Comparison of ENCODE assay signal across 9 cellular contexts in the genomic region with DNA sequence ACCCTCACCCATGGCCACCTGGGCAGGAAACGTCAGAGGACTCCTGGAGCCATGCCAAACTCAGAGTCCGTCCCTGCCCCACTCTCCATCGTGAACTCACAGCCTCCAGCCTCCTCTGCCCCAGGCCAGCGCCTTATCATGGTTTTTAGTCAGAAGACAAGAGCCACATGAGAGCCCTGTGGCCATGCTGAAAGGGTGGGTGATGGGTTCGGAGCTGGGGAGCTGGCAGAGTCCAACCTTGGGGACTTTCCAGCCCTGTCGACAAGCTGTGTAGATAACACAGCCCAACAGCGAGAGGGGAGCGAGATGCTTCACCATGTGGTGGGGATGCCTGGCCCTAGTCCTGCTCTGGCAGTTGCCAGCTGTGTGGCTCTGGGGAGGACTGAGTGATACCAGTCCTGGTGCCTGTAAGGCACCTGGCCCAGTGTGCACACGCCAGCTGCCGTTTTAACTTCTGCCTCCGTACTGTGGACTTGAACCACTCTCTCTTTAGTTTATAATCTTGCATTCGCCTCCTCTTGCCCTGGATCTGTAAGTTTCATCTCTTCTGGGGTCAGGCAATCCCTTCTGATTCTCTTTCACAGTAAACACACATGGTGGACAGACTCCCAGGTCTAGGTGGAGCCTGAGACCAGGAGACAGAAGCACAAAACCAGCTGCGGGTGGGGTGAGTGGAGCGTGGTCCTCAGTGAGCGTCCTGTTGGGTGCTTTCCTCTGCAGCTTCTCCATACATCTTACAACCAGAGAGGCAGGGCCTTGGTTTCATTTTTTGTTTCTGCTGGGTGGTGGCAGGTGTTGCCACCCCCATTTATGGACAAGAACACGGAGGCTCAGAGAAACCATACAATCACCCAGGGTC. TPM values are rescaled to one million over a fixed set of nuclear protein-coding genes. Genes with fewer than 3 reads are reported as not detected.
A peak's percentile ranks its signal among the peaks of the same experiment; 100 is the strongest.
DNase-seq lines count a peak whose midpoint lies in the region; ATAC-seq, FAIRE-seq and TF ChIP-seq lines count a peak whose summit lies in the region.
"Had no signal": no experiment of that assay in that cellular context is flagged by ENCODE, and none has a peak within 500 bp of the region (broad histone marks: within the 10 kb centered on the region; RNA-seq: fewer than 3 reads in every experiment).

No MANE protein-coding gene starts in this region.

- peaks cover 12% of the 10 kb centered on the region for H3K36me3 Mint-ChIP-seq in CD4-positive, alpha-beta T cell (ENCODE audit: low read depth)

- H3K9me3 Mint-ChIP-seq in CD4-positive, alpha-beta T cell, result no peaks in the 10 kb centered on the region

- 0 out of 2 replicates have a peak, but pooled peaks have one; percentile 10 for TF ChIP-seq RAD21 in GM12878 (IDR thresholded peaks at IDR 0.05; ENCODE audit: insufficient read depth, low read depth, low read length)

- H4K20me1 ChIP-seq in GM12878 (ENCODE audit: control insufficient read depth, insufficient read depth), result no peaks in the 10 kb centered on the region

- no peak for DNase-seq in CD4-positive, alpha-beta T cell
- DNase-seq in GM19239 (ENCODE audit: insufficient read length, low spot score), result peak; percentile 66
- peak; percentile 76 for DNase-seq in GM12878 (ENCODE audit: low read depth, low spot score)
- no peak for DNase-seq in NCI-H1930 (lab: John Stamatoyannopoulos, UW)
- no peak for DNase-seq in hippocampal formation (lab: John Stamatoyannopoulos, UW)
- no peak for DNase-seq in mesenteric fat pad (ENCODE audit: low spot score)
- no peak for DNase-seq in DMS153 treated with DMSO at 0.1 percent for 48 hours (lab: John Stamatoyannopoulos, UW; ENCODE audit: unreplicated experiment)
- DNase-seq: NCI-H2081 had no signal

- peak overlapping the region; percentile 63 for H3K4me3 Mint-ChIP-seq in CD4-positive, alpha-beta T cell

- peak overlapping the region; percentile 32 for H3K4me2 ChIP-seq in GM12878 (ENCODE audit: control insufficient read depth, insufficient read depth)

- peak overlapping the region; percentile 39 for H3K27ac ChIP-seq in CD4-positive, alpha-beta T cell (ENCODE audit: low read depth, low read length)
- H3K27ac ChIP-seq in GM12878 (ENCODE audit: control insufficient read depth, insufficient read depth), result peak overlapping the region; percentile 88

- H3K27me3 Mint-ChIP-seq in CD4-positive, alpha-beta T cell, result no peaks in the 10 kb centered on the region

- WGBS in GM12878 (ENCODE audit: insufficient coverage, insufficient replicate concordance, low lambda C conversion rate, missing lambda C conversion rate), result under 1% methylated on average over 16 of the region's 16 CpGs

- H3K9ac ChIP-seq in GM12878 (ENCODE audit: control insufficient read depth, insufficient read depth, low read length), result peak overlapping the region; percentile 59

- peak overlapping the region; percentile 80 for H3K27ac Mint-ChIP-seq in CD4-positive, alpha-beta T cell

- TF ChIP-seq EP300 in GM12878 (IDR thresholded peaks at IDR 0.05; ENCODE audit: borderline replicate concordance in 1 of 2, control insufficient read depth in 1 of 2, low read depth in 2 of 2, low read length in 2 of 2), result no peak; a peak in 1 of 4 replicates

- peaks cover 31% of the 10 kb centered on the region for H3K4me1 ChIP-seq in GM12878 (ENCODE audit: control insufficient read depth, insufficient read depth, low read length)

- H3K36me3 ChIP-seq in GM12878 (ENCODE audit: control insufficient read depth in 2 of 2, insufficient read depth in 2 of 2, low read length in 1 of 2), result peaks cover 0 to 2% of the 10 kb centered on the region in 2 experiments; a peak in 2 of 4 replicates

- intact Hi-C loops in CD4-positive, alpha-beta T cell (cut with DNase I, micrococcal nuclease), result no loop called here
- intact Hi-C loops in GM12878 (cut with micrococcal nuclease; ENCODE audit: unreplicated experiment), result loop anchor here (1.0 kb wide), 1 partner anchor 14 kb away; no protein-coding TSS in a partner anchor

- peak overlapping the region; percentile 77 for H2AFZ ChIP-seq in GM12878 (ENCODE audit: control insufficient read depth, low read depth, low read length)

- TF ChIP-seq POLR2A in GM12878 (IDR thresholded peaks at IDR 0.05; ENCODE audit: low read depth, low read length), result peak; percentile 42; the same call in 1 of the 2 replicates

- SMC1A ChIA-PET in GM12878 (lab: Charles Lee; ENCODE audit: uncharacterized antibody, unreplicated experiment), result interaction anchor here (0.7 to 8.9 kb wide), 18 partner anchors 10 to 215 kb away, joined by 3 to 137 read pairs (median 4); no protein-coding TSS in a partner anchor

- no peaks in the 10 kb centered on the region for H3K9me3 ChIP-seq in CD4-positive, alpha-beta T cell (ENCODE audit: control insufficient read depth, low read length)
- peaks cover 16% of the 10 kb centered on the region for H3K9me3 ChIP-seq in GM12878 (replicated peaks; ENCODE audit: control insufficient read depth, insufficient read depth, low read length)

- CTCF ChIA-PET in CD4-positive, alpha-beta T cell (lab: Charles Lee), result no interaction called here
- CTCF ChIA-PET in GM12878 (lab: Yijun Ruan, JAX), result interaction anchor here (0.7 to 7.4 kb wide), 20 partner anchors 8 to 310 kb away, joined by 3 to 35 read pairs (median 4); no protein-coding TSS in a partner anchor

- POLR2A ChIA-PET in CD4-positive, alpha-beta T cell (lab: Charles Lee), result interaction anchor here (1.3 to 2.1 kb wide), 3 partner anchors 13 to 34 kb away, joined by 3 to 10 read pairs (median 4); no protein-coding TSS in a partner anchor
- POLR2A ChIA-PET in GM12878 (lab: Charles Lee), result interaction anchor here (0.6 to 3.5 kb wide), 15 partner anchors 8 to 310 kb away, joined by 3 to 34 read pairs (median 4); partner anchors contain the start of gene LGMN

- in situ Hi-C loops in GM12878 (cut with MboI), result no loop called here

- peak overlapping the region; percentile 11; the same call in 1 of the 2 replicates for H3K4me3 ChIP-seq in GM12878

- RAD21 ChIA-PET in GM12878 (lab: Charles Lee; ENCODE audit: unreplicated experiment), result interaction anchor here (1.0 to 6.8 kb wide), 18 partner anchors 8 to 447 kb away, joined by 3 to 63 read pairs (median 6); partner anchors contain the start of gene NDUFB1

- no peaks in the 10 kb centered on the region for H3K27me3 ChIP-seq in CD4-positive, alpha-beta T cell (ENCODE audit: control insufficient read depth, insufficient read depth, low read length)
- no peaks in the 10 kb centered on the region for H3K27me3 ChIP-seq in GM12878 (replicated peaks in 1 of 2; ENCODE audit: control insufficient read depth in 2 of 2, insufficient read depth in 2 of 2, low read length in 1 of 2)

- TF ChIP-seq CTCF in CD4-positive, alpha-beta T cell (IDR thresholded peaks at IDR 0.05), result no peak
- TF ChIP-seq CTCF in GM12878 (IDR thresholded peaks at IDR 0.05 in 2 of 3, conservative IDR thresholded peaks at IDR 0.05 in 1 of 3; ENCODE audit: control insufficient read depth in 2 of 3, extremely low read depth in 1 of 3, insufficient read depth in 1 of 3, low read depth in 3 of 3, low read length in 3 of 3), result 0 out of 6 replicates have a peak, but pooled peaks of 1 of the 3 experiments have one; percentile 1

- H3K79me2 ChIP-seq in GM12878 (ENCODE audit: control insufficient read depth, insufficient read depth, low read length), result no peaks in the 10 kb centered on the region

- peaks cover 33% of the 10 kb centered on the region for H3K4me1 Mint-ChIP-seq in CD4-positive, alpha-beta T cell (ENCODE audit: low read depth)

- FAIRE-seq in GM19239 (lab: Jason Lieb, UNC) (peak; percentile 100), GM12878 (lab: Jason Lieb, UNC) (peak; percentile 78)

- ATAC-seq in CD4-positive, alpha-beta T cell (ENCODE audit: poor library complexity), result peak; percentile 68
- ATAC-seq in HG03097 (IDR thresholded peaks at IDR 0.05; ENCODE audit: low FRiP score, unreplicated experiment) (peak; percentile 69), GM12878 (peak; percentile 93)

- BruUV-seq in GM12878 (replicated peaks; lab: Mats Ljungman, UMichigan), result no TSS peak

TF ChIP-seq in GM12878, 131 proteins besides CTCF, POLR2A, EP300 and RAD21 (continues in another document):
- peak; percentile 19; the same call in 1 of the 2 replicates for TF ChIP-seq SMC3 (IDR thresholded peaks at IDR 0.05; ENCODE audit: borderline replicate concordance, low read length)
- peak; percentile 80 for TF ChIP-seq POLR2AphosphoS5 (IDR thresholded peaks at IDR 0.05; ENCODE audit: low read length)
- peak; percentile 63 for TF ChIP-seq IKZF1 (conservative IDR thresholded peaks at IDR 0.05)
- TF ChIP-seq WRNIP1 (IDR thresholded peaks at IDR 0.05; ENCODE audit: borderline replicate concordance, low read depth, low read length), result no peak
- no peak for TF ChIP-seq PBX3 (IDR thresholded peaks at IDR 0.05; ENCODE audit: insufficient replicate concordance, low read depth, low read length)
- TF ChIP-seq SMAD1 (IDR thresholded peaks at IDR 0.05; ENCODE audit: low read depth, partially characterized antibody), result peak; percentile 35

RNA-seq across cellular contexts. Expression of gene RIN3, which starts 55.3 kb away (rescaled TPM):
- 10 to 100 TPM; 67.9 to 72.2 TPM for total RNA-seq in CD4-positive, alpha-beta T cell
- 78.3 and 86.3 TPM in 2 replicates for total RNA-seq in GM12878 (2013; cell fraction: nucleolus; rRNA removed)
- total RNA-seq in GM12878 (2014; rRNA removed), result 4.6 and 5.6 TPM in 2 replicates
- total RNA-seq in GM12878 (2014; rRNA removed; fragmentation: Illumina TruSeq; extraction: Trizol), result 3.5 and 4.7 TPM in 2 replicates
- total RNA-seq in GM12878 (2021), result 21.8 and 23.3 TPM in 2 replicates
- polyA plus RNA-seq in GM12878 (2011; ENCODE audit: low read depth), result 3.7 TPM
- 5.4 and 10.3 TPM in 2 replicates for polyA plus RNA-seq in GM12878 (2011; rRNA removed)
- 12.8 and 13.0 TPM in 2 replicates for polyA plus RNA-seq in GM12878 (2011; cell fraction: cytosol; rRNA removed)
- 27.3 and 31.5 TPM in 2 replicates for polyA plus RNA-seq in GM12878 (2011; cell fraction: nucleus; rRNA removed)
- 9.1 and 12.8 TPM in 2 replicates for polyA plus RNA-seq in GM12878 (2012)
- 3.2 and 6.4 TPM in 2 replicates for polyA plus RNA-seq in GM12878 (2014; fragmentation: Illumina TruSeq; extraction: Trizol)
- under 1 TPM; 0.91 to 0.95 TPM for polyA plus RNA-seq in GM12878 (2014; fragmentation: Nextera tagmentation; extraction: Ambion mirVana)
- 10.0 and 14.3 TPM in 2 replicates for polyA plus RNA-seq in GM12878 (2014; rRNA removed)
- polyA plus RNA-seq in GM12878 (2016; fragmentation: Nextera tagmentation; extraction: Ambion mirVana), result 1 to 10 TPM; 6.3 to 6.7 TPM
- 20.2 and 34.1 TPM in 2 replicates for polyA minus RNA-seq in GM12878 (2011; rRNA and poly(A)+ RNA removed)
- 14.3 and 17.9 TPM in 2 replicates for polyA minus RNA-seq in GM12878 (2011; cell fraction: cytosol; rRNA and poly(A)+ RNA removed)
- 23.7 and 38.9 TPM in 2 replicates for polyA minus RNA-seq in GM12878 (2011; cell fraction: nucleus; rRNA and poly(A)+ RNA removed)
- 38.0 TPM for total RNA-seq in mesenteric fat pad

Comparison
In these comparisons a context has a peak if more than half of its experiments do, and no peak if none do; other contexts are left out.
1. DNase-seq: peak in GM19239 (single experiment) and GM12878 (single experiment); none in CD4-positive, alpha-beta T cell (0 of 10), NCI-H1930 (0 of 2), hippocampal formation (0 of 2), mesenteric fat pad (single experiment) and DMS153 treated with DMSO at 0.1 percent for 48 hours (single experiment).
2. Peak in every context shown above with its lines, with median percentiles within 50 percentile points of each other: ATAC-seq.